9 cellular contexts compared by ENCODE assay signal in genomic region chr6:126657556-126658129, GRCh38.
DNase-seq lines count a peak whose midpoint lies in the region; ATAC-seq, FAIRE-seq and TF ChIP-seq lines count a peak whose summit lies in the region.
"Had no signal": no experiment of that assay in that cellular context is flagged by ENCODE, and none has a peak within 500 bp of the region (broad histone marks: within the 10 kb centered on the region; RNA-seq: fewer than 3 reads in every experiment).

No MANE protein-coding gene starts in this region.

- TF ChIP-seq CTCF in A549 (IDR thresholded peaks at IDR 0.05) (peak; percentile 62), Panc1 (IDR thresholded peaks at IDR 0.05) (peak; percentile 65; the same call in 1 of the 2 replicates), fibroblast of villous mesenchyme (IDR thresholded peaks at IDR 0.05; ENCODE audit: insufficient read depth, low read depth, low read length) (peak; percentile 64)
- TF ChIP-seq CTCF in CD4-positive, alpha-beta T cell (IDR thresholded peaks at IDR 0.05), result no peak

- H3K4me3 Mint-ChIP-seq in CD4-positive, alpha-beta T cell, result no peak overlapping the region

- no TSS peak for BruUV-seq in Panc1 (replicated peaks; lab: Mats Ljungman, UMichigan)

- peaks cover 6% of the 10 kb centered on the region for H3K9me3 Mint-ChIP-seq in CD4-positive, alpha-beta T cell

- CTCF ChIA-PET in A549 (lab: Yijun Ruan, JAX) (interaction anchor here (0.7 to 1.6 kb wide), 7 partner anchors 9 to 662 kb away, joined by 3 to 6 read pairs (median 3); no protein-coding TSS in a partner anchor), Panc1 (lab: Charles Lee) (interaction anchor here (1.4 kb wide), 1 partner anchor 296 kb away, joined by 8 read pairs; no protein-coding TSS in a partner anchor)
- CTCF ChIA-PET in CD4-positive, alpha-beta T cell (lab: Charles Lee), result no interaction called here

- DNase-seq in A549 (ENCODE audit: low read depth in 1 of 2, low spot score in 1 of 2) (peak; percentile 4 to 48), GM23248 (peak; percentile 73), Panc1 (ENCODE audit: low read depth, low spot score) (peak; percentile 22), fibroblast of villous mesenchyme (ENCODE audit: low read depth) (peak; percentile 51), G401 (ENCODE audit: low spot score) (no peak)
- DNase-seq in CD4-positive, alpha-beta T cell, result no peak

- peak overlapping the region; percentile 24 for H2AFZ ChIP-seq in GM23248

- ATAC-seq in A549 (peak in 1 of 2 experiments; percentile 51; a peak in 2 of 6 replicates), Panc1 (0 out of 2 replicates have a peak, but pooled peaks have one; percentile 62), GM19035 (IDR thresholded peaks at IDR 0.05; ENCODE audit: unreplicated experiment) (no peak), GM21737 (IDR thresholded peaks at IDR 0.05; ENCODE audit: unreplicated experiment) (no peak)
- ATAC-seq in CD4-positive, alpha-beta T cell (ENCODE audit: poor library complexity), result no peak

- no peak overlapping the region for H3K27ac ChIP-seq in A549
- H3K27ac ChIP-seq in GM23248, result no peak overlapping the region
- no peak overlapping the region for H3K27ac ChIP-seq in Panc1 (ENCODE audit: low read length)
- no peak overlapping the region for H3K27ac ChIP-seq in CD4-positive, alpha-beta T cell (ENCODE audit: low read depth, low read length)

- H3K79me2 ChIP-seq in GM23248 (ENCODE audit: insufficient read depth), result no peaks in the 10 kb centered on the region

- H3K27me3 ChIP-seq in GM23248 (replicated peaks; ENCODE audit: insufficient read depth) (no peaks in the 10 kb centered on the region), Panc1 (ENCODE audit: control insufficient read depth, insufficient read depth, low read length) (no peaks in the 10 kb centered on the region)
- H3K27me3 ChIP-seq in CD4-positive, alpha-beta T cell (ENCODE audit: control insufficient read depth, insufficient read depth, low read length), result no peaks in the 10 kb centered on the region

- no peak overlapping the region for H3K27ac Mint-ChIP-seq in CD4-positive, alpha-beta T cell

- H3K4me2 ChIP-seq in A549 (no peak overlapping the region), GM23248 (ENCODE audit: unreplicated experiment) (no peak overlapping the region)

- no peaks in the 10 kb centered on the region for H4K20me1 ChIP-seq in GM23248 (ENCODE audit: insufficient read depth)

- H3K36me3 ChIP-seq in GM23248 (ENCODE audit: low read depth) (no peaks in the 10 kb centered on the region), Panc1 (ENCODE audit: control insufficient read depth, insufficient read depth, low read length) (no peaks in the 10 kb centered on the region)

- H3K9ac ChIP-seq in GM23248, result no peak overlapping the region

- intact Hi-C loops in Panc1 (cut with micrococcal nuclease; ENCODE audit: unreplicated experiment), result loop anchor here (2.0 to 5.0 kb wide), 2 partner anchors 297 to 660 kb away; no protein-coding TSS in a partner anchor
- intact Hi-C loops in CD4-positive, alpha-beta T cell (cut with DNase I, micrococcal nuclease), result no loop called here

- H3K9me3 ChIP-seq in A549 (no peaks in the 10 kb centered on the region), GM23248 (ENCODE audit: low read depth) (no peaks in the 10 kb centered on the region), Panc1 (ENCODE audit: control insufficient read depth, insufficient read depth, low read depth, low read length) (no peaks in the 10 kb centered on the region)
- no peaks in the 10 kb centered on the region for H3K9me3 ChIP-seq in CD4-positive, alpha-beta T cell (ENCODE audit: control insufficient read depth, low read length)

- FAIRE-seq in A549 (lab: Jason Lieb, UNC), result no peak
- FAIRE-seq: colon had no signal

- peak; percentile 68 to 78 for TF ChIP-seq RAD21 in A549 (conservative IDR thresholded peaks at IDR 0.05 in 1 of 2, IDR thresholded peaks at IDR 0.05 in 1 of 2)

- no peaks in the 10 kb centered on the region for H3K36me3 Mint-ChIP-seq in CD4-positive, alpha-beta T cell (ENCODE audit: low read depth)

- POLR2A ChIA-PET in A549 (lab: Yijun Ruan, JAX) (no interaction called here), Panc1 (lab: Charles Lee) (no interaction called here)
- POLR2A ChIA-PET in CD4-positive, alpha-beta T cell (lab: Charles Lee), result no interaction called here

- in situ Hi-C loops in GM23248 (cut with MboI) (loop anchor here (25.0 kb wide), 1 partner anchor 620 kb away; no protein-coding TSS in a partner anchor), Panc1 (cut with HindIII; ENCODE audit: low pct_unique_long_range_greater_than_20kb, low sequenced_read_pairs) (no loop called here), G401 (cut with HindIII; ENCODE audit: low sequenced_read_pairs) (no loop called here)

- no peak for TF ChIP-seq POLR2A in A549 (IDR thresholded peaks at IDR 0.05; ENCODE audit: low read length)

- WGBS in A549 (ENCODE audit: missing lambda C conversion rate), result 19% methylated on average over 3 of the region's 3 CpGs
- 24 to 25% methylated on average over 3 of the region's 3 CpGs for WGBS in GM23248 (ENCODE audit: low coverage in 1 of 2, low lambda C conversion rate in 2 of 2, missing lambda C conversion rate in 2 of 2), 2 experiments

- H3K9me2 ChIP-seq in GM23248 (ENCODE audit: insufficient read depth), result no peaks in the 10 kb centered on the region

- no peaks in the 10 kb centered on the region for H3K4me1 Mint-ChIP-seq in CD4-positive, alpha-beta T cell (ENCODE audit: low read depth)

- no peak for TF ChIP-seq EP300 in A549 (IDR thresholded peaks at IDR 0.05)

- no peaks in the 10 kb centered on the region for H3K4me1 ChIP-seq in A549
- H3K4me1 ChIP-seq in GM23248 (ENCODE audit: insufficient read depth), result peaks cover 26% of the 10 kb centered on the region
- no peaks in the 10 kb centered on the region for H3K4me1 ChIP-seq in Panc1 (ENCODE audit: control insufficient read depth, insufficient read depth, low read length)

- H3K27me3 Mint-ChIP-seq in CD4-positive, alpha-beta T cell, result no peaks in the 10 kb centered on the region

- H3K4me3 ChIP-seq in A549 (no peak overlapping the region), GM23248 (no peak overlapping the region), Panc1 (ENCODE audit: low read depth in 2 of 2, low read length in 2 of 2) (no peak overlapping the region), fibroblast of villous mesenchyme (ENCODE audit: low read depth, low read length) (no peak overlapping the region)

- peaks cover 9% of the 10 kb centered on the region; the same call in 1 of the 2 replicates for H3F3A ChIP-seq in GM23248 (ENCODE audit: insufficient read depth)

TF ChIP-seq in A549, 52 proteins besides CTCF, POLR2A, EP300 and RAD21:
- TF ChIP-seq KDM1A (IDR thresholded peaks at IDR 0.05; ENCODE audit: low read depth) (no peak), CHD4 (IDR thresholded peaks at IDR 0.05; ENCODE audit: borderline replicate concordance) (no peak), SMC3 (IDR thresholded peaks at IDR 0.05) (peak; percentile 65)

Comparison
In these comparisons a context has a peak if more than half of its experiments do, and no peak if none do; other contexts are left out.
1. DNase-seq: peak in A549 (2 of 2), GM23248 (single experiment), Panc1 (single experiment) and fibroblast of villous mesenchyme (single experiment); none in G401 (single experiment) and CD4-positive, alpha-beta T cell (0 of 10).